Comparison of ENCODE assay signal across 16 cellular contexts in the genomic region with DNA sequence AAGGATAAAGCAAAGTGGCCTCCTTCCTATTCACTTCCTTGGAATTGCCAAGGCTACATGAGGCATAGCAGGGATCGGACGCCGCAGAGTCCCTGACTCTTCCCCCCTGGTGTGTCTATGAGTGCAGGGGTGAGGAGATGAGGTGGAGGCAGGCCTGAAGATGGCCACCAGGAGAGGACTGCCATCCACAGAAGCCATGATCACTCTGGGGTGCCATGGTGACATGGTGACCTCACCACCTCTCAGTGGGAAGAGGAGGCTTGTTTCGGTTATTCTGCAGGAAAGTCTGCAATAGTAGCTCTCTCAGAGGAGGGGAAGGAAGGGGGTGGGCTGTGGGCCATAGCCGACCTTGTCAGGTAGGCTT. TPM values are rescaled to one million over a fixed set of nuclear protein-coding genes. Genes with fewer than 3 reads are reported as not detected.
DNase-seq lines count a peak whose midpoint lies in the region; ATAC-seq and TF ChIP-seq lines count a peak whose summit lies in the region.
"Had no signal": no experiment of that assay in that cellular context is flagged by ENCODE, and none has a peak within 500 bp of the region (broad histone marks: within the 10 kb centered on the region; RNA-seq: fewer than 3 reads in every experiment).

No MANE protein-coding gene starts in this region.

- TF ChIP-seq CTCF in esophagus squamous epithelium (IDR thresholded peaks at IDR 0.05) (no peak), transverse colon (IDR thresholded peaks at IDR 0.05) (no peak), GM20000 (IDR thresholded peaks at IDR 0.05; ENCODE audit: extremely low read depth, missing control alignments) (no peak)

- in situ Hi-C loops in transverse colon (cut with MboI; ENCODE audit: low pct_ligation_motif_present in 1 of 4, low pct_unique_long_range_greater_than_20kb in 1 of 4, low sequenced_read_pairs in 3 of 4): no loop called here

- TF ChIP-seq EP300 in transverse colon (IDR thresholded peaks at IDR 0.05; ENCODE audit: low read depth): no peak

- H3K27ac ChIP-seq in esophagus squamous epithelium: peak overlapping the region; percentile 22 to 72 (median 42)
- H3K27ac ChIP-seq in mesodermal cell (ENCODE audit: low read depth, low read length, severe bottlenecking): peak overlapping the region; percentile 7
- peak overlapping the region in 3 of 4 donors; percentile 36 to 54 (median 50) for H3K27ac ChIP-seq in transverse colon
- H3K27ac ChIP-seq: tibial artery had no signal

- TF ChIP-seq POLR2A in esophagus squamous epithelium (IDR thresholded peaks at IDR 0.05): no peak
- TF ChIP-seq POLR2A in transverse colon (IDR thresholded peaks at IDR 0.05): no peak

- H3K9me3 ChIP-seq in esophagus squamous epithelium (no peaks in the 10 kb centered on the region), mesodermal cell (ENCODE audit: control insufficient read depth, low read length) (no peaks in the 10 kb centered on the region), transverse colon (no peaks in the 10 kb centered on the region)
- H3K9me3 ChIP-seq: tibial artery had no signal

- H3K36me3 ChIP-seq in esophagus squamous epithelium: peaks cover 0 to 48% (median 0%) of the 10 kb centered on the region in 3 donors
- peaks cover 25% of the 10 kb centered on the region for H3K36me3 ChIP-seq in mesodermal cell (ENCODE audit: control insufficient read depth, insufficient read depth, low read length)
- H3K36me3 ChIP-seq in transverse colon: no peaks in the 10 kb centered on the region

- ATAC-seq in GM21515 (IDR thresholded peaks at IDR 0.05; ENCODE audit: unreplicated experiment): no peak
- ATAC-seq: activated CD8-positive, alpha-beta T cell treated with anti-CD3 and anti-CD28 coated beads, Interleukin-2, amount 10 ng/mL, durations not matched to agents 7 days and 5 days had no signal

- H3K27me3 ChIP-seq in esophagus squamous epithelium: no peaks in the 10 kb centered on the region
- no peaks in the 10 kb centered on the region for H3K27me3 ChIP-seq in transverse colon
- H3K27me3 ChIP-seq: tibial artery had no signal

- WGBS in esophagus squamous epithelium, 2 donors: 79 to 93% methylated on average over 3 to 5 of the region's 5 CpGs
- 100% methylated on average over 1 of the region's 5 CpGs; no CpG with 5 or more reads in 1 of the 2 experiments for WGBS in mesodermal cell (ENCODE audit: insufficient coverage in 2 of 2), 2 experiments
- 87% methylated on average over 5 of the region's 5 CpGs; no CpG with 5 or more reads in 1 of the 2 donors for WGBS in transverse colon (ENCODE audit: low coverage in 1 of 2), 2 donors

- intact Hi-C loops in esophagus squamous epithelium (cut with DNase I) (no loop called here), transverse colon (cut with DNase I; ENCODE audit: low total_unique reads) (no loop called here)

- DNase-seq in NCI-H2171 treated with DMSO at 0.1 percent for 48 hours (lab: John Stamatoyannopoulos, UW): peak; percentile 0
- DNase-seq in NCI-H2171 (lab: John Stamatoyannopoulos, UW): no peak
- DNase-seq in esophagus squamous epithelium (lab: John Stamatoyannopoulos, UW): no peak
- no peak for DNase-seq in transverse colon
- no peak for DNase-seq in GM20000 (ENCODE audit: low spot score)
- DNase-seq in NCI-H187 treated with DMSO at 0.1 percent for 48 hours (lab: John Stamatoyannopoulos, UW): no peak
- DNase-seq: 8988T; activated CD8-positive, alpha-beta T cell treated with anti-CD3 and anti-CD28 coated beads, Interleukin-2, amount 10 ng/mL, durations not matched to agents 7 days and 5 days; DMS153; effector memory CD4-positive, alpha-beta T cell; NCI-H510A; T-helper 1 cell had no signal

- H3K4me1 ChIP-seq in esophagus squamous epithelium: peaks cover 0 to 22% (median 0%) of the 10 kb centered on the region in 3 donors
- H3K4me1 ChIP-seq in mesodermal cell (ENCODE audit: control insufficient read depth, insufficient read depth, low read length, poor library complexity, severe bottlenecking): peaks cover 13% of the 10 kb centered on the region
- peaks cover 0 to 10% (median 7%) of the 10 kb centered on the region in 4 donors for H3K4me1 ChIP-seq in transverse colon

- no peak overlapping the region for H3K4me3 ChIP-seq in esophagus squamous epithelium
- H3K4me3 ChIP-seq in mesodermal cell (ENCODE audit: extremely low read depth, insufficient read depth, low read length, poor library complexity, severe bottlenecking): no peak overlapping the region
- no peak overlapping the region for H3K4me3 ChIP-seq in transverse colon
- H3K4me3 ChIP-seq: smooth muscle cell, tibial artery had no signal

RNA-seq across cellular contexts. Expression of a gene that starts 57.0 kb away (rescaled TPM):
- total RNA-seq in esophagus squamous epithelium (10 to 100 TPM in 2 of 4 donors, 1 to 10 TPM in 2; 8.5 to 18.9 (median 11.3) TPM), transverse colon (10 to 100 TPM; 28.3 to 84.9 (median 36.0) TPM)
- 14.0 TPM for polyA plus RNA-seq in mesodermal cell (2013, experiment 1 of 2)
- 8.5 TPM for polyA plus RNA-seq in mesodermal cell (2013, experiment 2 of 2)
